Comparison of ENCODE assay signal across 19 cellular contexts in genomic region chr4:1316537-1317168, GRCh38.
"Had no signal": no experiment of that assay in that cellular context is flagged by ENCODE, and none has a peak within 500 bp of the region (broad histone marks: within the 10 kb centered on the region; RNA-seq: fewer than 3 reads in every experiment).

No MANE protein-coding gene starts in this region.

- ATAC-seq: left ventricle myocardium superior; stimulated activated effector memory CD8-positive, alpha-beta T cell treated with anti-CD3 and anti-CD28 coated beads, Interleukin-12 subunit alpha, Interleukin-12 subunit beta, amount 100 ng/mL, for 72 hours; upper lobe of right lung had no signal

- H3K4me3 ChIP-seq: ascending aorta, mucosa of descending colon, pancreas, sigmoid colon, upper lobe of right lung had no signal

- DNase-seq: activated CD4-positive, alpha-beta memory T cell treated with anti-CD3 and anti-CD28 coated beads for 36 hours; activated CD4-positive, CD25-positive, alpha-beta regulatory T cell treated with anti-CD3 and anti-CD28 coated beads, Interleukin-2, amount 50 U/mL, for 72 hours; activated naive CD4-positive, alpha-beta T cell; activated T-cell treated with anti-CD3 and anti-CD28 coated beads for 4 hours; effector CD4-positive, alpha-beta T cell; hypothalamus; mesenchymal stem cell; naive B cell; sigmoid colon; stimulated activated CD4-positive, alpha-beta T cell treated with anti-CD3 and anti-CD28 coated beads, Interleukin-4, amount 100 ng/mL, for 24 hours; upper lobe of right lung had no signal

- H3K4me1 ChIP-seq: ascending aorta, pancreas, upper lobe of right lung had no signal

- H3K4me3 Mint-ChIP-seq: activated CD4-positive, alpha-beta memory T cell treated with anti-CD3 and anti-CD28 coated beads for 36 hours; naive B cell; stimulated activated effector memory CD8-positive, alpha-beta T cell treated with anti-CD3 and anti-CD28 coated beads, Interleukin-12 subunit alpha, Interleukin-12 subunit beta, amount 100 ng/mL, for 72 hours had no signal

- H3K27me3 ChIP-seq: ascending aorta, pancreas, sigmoid colon, upper lobe of right lung had no signal

- H3K27me3 Mint-ChIP-seq: activated CD4-positive, alpha-beta memory T cell treated with anti-CD3 and anti-CD28 coated beads for 36 hours; naive B cell had no signal

- H3K27ac ChIP-seq: ascending aorta, pancreas, sigmoid colon, upper lobe of right lung, VCaP had no signal

- H3K9me3 ChIP-seq: ascending aorta, mucosa of descending colon, pancreas, sigmoid colon, upper lobe of right lung had no signal

- FAIRE-seq: frontal cortex, keratinocyte, pancreas had no signal
